ENCODE assay signal across 18 cellular contexts in genomic region chrX:16589826-16590225, GRCh38.
DNase-seq lines count a peak whose midpoint lies in the region; ATAC-seq and TF ChIP-seq lines count a peak whose summit lies in the region.
"Had no signal": no experiment of that assay in that cellular context is flagged by ENCODE, and none has a peak within 500 bp of the region (broad histone marks: within the 10 kb centered on the region; RNA-seq: fewer than 3 reads in every experiment).

No MANE protein-coding gene starts in this region.

- no peaks in the 10 kb centered on the region for H3K4me1 ChIP-seq in breast epithelium
- H3K4me1 ChIP-seq: BLaER1, SJCRH30 had no signal

- intact Hi-C loops in MCF 10A (cut with micrococcal nuclease) = no loop called here
- intact Hi-C loops in breast epithelium (cut with DNase I; ENCODE audit: low total_unique reads) = no loop called here

- H3K4me3 ChIP-seq in breast epithelium (no peak overlapping the region), epithelial cell of esophagus (ENCODE audit: low read length) (no peak overlapping the region)
- H3K4me3 ChIP-seq: BLaER1, SJCRH30 had no signal

- POLR2A ChIA-PET in MCF 10A (lab: Yijun Ruan, JAX) (interaction anchor here (0.6 to 1.5 kb wide), 2 partner anchors 9 to 873 kb away, joined by 3 read pairs; no protein-coding TSS in a partner anchor), RWPE1 (lab: Yijun Ruan, JAX; ENCODE audit: low non-redundant PET) (no interaction called here)

- no peak overlapping the region for H3K4me3 Mint-ChIP-seq in MCF 10A (ENCODE audit: unreplicated experiment)
- no peak overlapping the region for H3K4me3 Mint-ChIP-seq in activated T-helper 17 cell treated with anti-CD3 and anti-CD28 coated beads, Interleukin-2, amount 50 U/mL, for 72 hours
- H3K4me3 Mint-ChIP-seq: CD4-positive, alpha-beta T cell had no signal

- no peaks in the 10 kb centered on the region for H3K36me3 ChIP-seq in breast epithelium
- H3K36me3 ChIP-seq: SJCRH30 had no signal

- H3K27me3 Mint-ChIP-seq in MCF 10A (ENCODE audit: insufficient read depth, unreplicated experiment) = peaks cover 9% of the 10 kb centered on the region
- H3K27me3 Mint-ChIP-seq in activated T-helper 17 cell treated with anti-CD3 and anti-CD28 coated beads, Interleukin-2, amount 50 U/mL, for 72 hours = no peaks in the 10 kb centered on the region
- H3K27me3 Mint-ChIP-seq: CD4-positive, alpha-beta T cell had no signal

- no peaks in the 10 kb centered on the region for H3K36me3 Mint-ChIP-seq in MCF 10A (ENCODE audit: insufficient read depth, unreplicated experiment)
- H3K36me3 Mint-ChIP-seq in activated T-helper 17 cell treated with anti-CD3 and anti-CD28 coated beads, Interleukin-2, amount 50 U/mL, for 72 hours (ENCODE audit: low read depth) = peaks cover 6% of the 10 kb centered on the region

- H3K27me3 ChIP-seq in breast epithelium = peaks cover 0 to 14% of the 10 kb centered on the region in 2 donors
- H3K27me3 ChIP-seq: SJCRH30 had no signal

- H3K27ac ChIP-seq in breast epithelium = no peak overlapping the region
- no peak overlapping the region for H3K27ac ChIP-seq in RWPE1
- H3K27ac ChIP-seq: BLaER1, HL-60, KMS-11, SJCRH30 had no signal

- peaks cover 11% of the 10 kb centered on the region for H3K4me1 Mint-ChIP-seq in MCF 10A (ENCODE audit: insufficient read depth, unreplicated experiment)
- H3K4me1 Mint-ChIP-seq in activated T-helper 17 cell treated with anti-CD3 and anti-CD28 coated beads, Interleukin-2, amount 50 U/mL, for 72 hours = no peaks in the 10 kb centered on the region

- DNase-seq in MCF 10A (ENCODE audit: unreplicated experiment) (peak; percentile 58), breast epithelium (ENCODE audit: low spot score in 2 of 2) (no peak), RWPE1 (ENCODE audit: low spot score) (peak; percentile 18), epithelial cell of esophagus (ENCODE audit: low read depth) (peak; percentile 82), NCI-H510A (lab: John Stamatoyannopoulos, UW) (no peak)
- DNase-seq: CD4-positive, alpha-beta T cell; GOT3; NCI-H1694; NCI-H2081; NCI-H748 treated with DMSO at 0.1 percent for 48 hours; NK-92 treated with Interleukin-12 subunit alpha and Interleukin-12 subunit beta, amount 100 ng/mL, for 24 hours; SJCRH30 had no signal

- CTCF ChIA-PET in MCF 10A (lab: Yijun Ruan, JAX) = no interaction called here
- CTCF ChIA-PET in RWPE1 (lab: Yijun Ruan, JAX) = interaction anchor here (0.5 kb wide), 1 partner anchor 119 kb away, joined by 3 read pairs; no protein-coding TSS in a partner anchor

- H3K9me3 Mint-ChIP-seq in MCF 10A (ENCODE audit: unreplicated experiment) = no peaks in the 10 kb centered on the region
- no peaks in the 10 kb centered on the region for H3K9me3 Mint-ChIP-seq in activated T-helper 17 cell treated with anti-CD3 and anti-CD28 coated beads, Interleukin-2, amount 50 U/mL, for 72 hours
- H3K9me3 Mint-ChIP-seq: CD4-positive, alpha-beta T cell had no signal

- ATAC-seq in activated T-helper 17 cell treated with anti-CD3 and anti-CD28 coated beads, Interleukin-2, amount 50 U/mL, for 72 hours (replicated peaks) = no peak
- no peak for ATAC-seq in GM21786 (IDR thresholded peaks at IDR 0.05; ENCODE audit: unreplicated experiment)
- ATAC-seq: Panc1 had no signal

- H3K9me3 ChIP-seq in breast epithelium = no peaks in the 10 kb centered on the region
- H3K9me3 ChIP-seq: SJCRH30 had no signal

- TF ChIP-seq POLR2A in breast epithelium (IDR thresholded peaks at IDR 0.05) = no peak

- TF ChIP-seq CTCF in MCF 10A (IDR thresholded peaks at IDR 0.05; ENCODE audit: unreplicated experiment) = no peak
- TF ChIP-seq CTCF in breast epithelium (IDR thresholded peaks at IDR 0.05) = no peak
- TF ChIP-seq CTCF in RWPE1 (conservative IDR thresholded peaks at IDR 0.05; ENCODE audit: low read depth) = no peak
- TF ChIP-seq CTCF in epithelial cell of esophagus (IDR thresholded peaks at IDR 0.05; ENCODE audit: insufficient read depth, low read depth, low read length, missing control alignments) = no peak

- no TSS peak for BruUV-seq in MCF 10A (replicated peaks; lab: Mats Ljungman, UMichigan)

- no peak overlapping the region for H3K27ac Mint-ChIP-seq in MCF 10A (ENCODE audit: low read depth, unreplicated experiment)
- H3K27ac Mint-ChIP-seq in activated T-helper 17 cell treated with anti-CD3 and anti-CD28 coated beads, Interleukin-2, amount 50 U/mL, for 72 hours = no peak overlapping the region
- H3K27ac Mint-ChIP-seq: CD4-positive, alpha-beta T cell had no signal

Comparison
In these comparisons a context has a peak if more than half of its experiments do, and no peak if none do; other contexts are left out.
1. DNase-seq: peak in MCF 10A (single experiment), RWPE1 (single experiment) and epithelial cell of esophagus (single experiment); none in breast epithelium (0 of 2) and NCI-H510A (single experiment).